Comparison of ENCODE assay signal across 14 cellular contexts in the genomic region with DNA sequence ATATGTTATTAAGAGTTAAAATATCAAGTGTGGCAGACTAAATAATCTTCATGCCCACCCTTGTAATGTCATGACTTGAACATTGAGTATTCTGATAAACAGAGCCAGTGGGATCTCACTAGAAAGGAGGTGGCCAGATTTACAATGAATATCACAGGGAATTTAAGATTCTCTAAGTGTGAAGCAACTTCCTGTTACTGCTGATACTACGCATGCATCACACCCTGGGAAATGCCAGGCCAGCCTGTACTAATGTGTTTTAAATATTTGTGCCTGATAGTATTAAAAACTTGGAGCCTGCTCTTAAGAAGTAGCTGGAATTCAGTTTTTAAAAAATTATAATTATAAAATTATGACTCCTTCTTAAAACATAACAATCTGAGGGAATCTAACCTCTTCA.
A peak's percentile ranks its signal among the peaks of the same experiment; 100 is the strongest.
DNase-seq lines count a peak whose midpoint lies in the region; ATAC-seq lines count a peak whose summit lies in the region.
"Had no signal": no experiment of that assay in that cellular context is flagged by ENCODE, and none has a peak within 500 bp of the region (broad histone marks: within the 10 kb centered on the region; RNA-seq: fewer than 3 reads in every experiment).

No MANE protein-coding gene starts in this region.

- H3K4me1 Mint-ChIP-seq in T-helper 2 cell treated with Interferon-gamma antibody and Interleukin-4, amounts not matched to agents 5 μg/mL and 100 μg/mL, for 36 hours (ENCODE audit: low read depth) = peaks cover 13% of the 10 kb centered on the region
- H3K4me1 Mint-ChIP-seq: GM23338 had no signal

- H3K36me3 Mint-ChIP-seq in T-helper 2 cell treated with Interferon-gamma antibody and Interleukin-4, amounts not matched to agents 5 μg/mL and 100 μg/mL, for 36 hours (ENCODE audit: low read depth) = no peaks in the 10 kb centered on the region
- H3K36me3 Mint-ChIP-seq: activated naive CD8-positive, alpha-beta T cell; stimulated activated effector memory CD8-positive, alpha-beta T cell treated with anti-CD3 and anti-CD28 coated beads, Interleukin-12 subunit alpha, Interleukin-12 subunit beta, amount 100 ng/mL, for 72 hours had no signal

- no peaks in the 10 kb centered on the region for H3K9me3 Mint-ChIP-seq in T-helper 2 cell treated with Interferon-gamma antibody and Interleukin-4, amounts not matched to agents 5 μg/mL and 100 μg/mL, for 36 hours
- H3K9me3 Mint-ChIP-seq: GM23338; stimulated activated effector memory CD8-positive, alpha-beta T cell treated with anti-CD3 and anti-CD28 coated beads, Interleukin-12 subunit alpha, Interleukin-12 subunit beta, amount 100 ng/mL, for 72 hours had no signal

- H3K4me3 Mint-ChIP-seq in T-helper 2 cell treated with Interferon-gamma antibody and Interleukin-4, amounts not matched to agents 5 μg/mL and 100 μg/mL, for 36 hours = no peak overlapping the region
- H3K4me3 Mint-ChIP-seq: activated CD4-positive, alpha-beta T cell treated with anti-CD3 and anti-CD28 coated beads for 36 hours; activated naive CD8-positive, alpha-beta T cell; GM23338; stimulated activated effector memory CD8-positive, alpha-beta T cell treated with anti-CD3 and anti-CD28 coated beads, Interleukin-12 subunit alpha, Interleukin-12 subunit beta, amount 100 ng/mL, for 72 hours had no signal

- peak; percentile 86 for DNase-seq in ELR (ENCODE audit: low read depth)
- peak; percentile 30 for DNase-seq in RKO (ENCODE audit: low spot score)
- peak; percentile 77 for DNase-seq in fibroblast of gingiva (ENCODE audit: low read depth)
- peak; percentile 84 for DNase-seq in non-pigmented ciliary epithelial cell (ENCODE audit: low read depth)
- DNase-seq in G401 (ENCODE audit: low spot score) = no peak
- no peak for DNase-seq in retina
- DNase-seq in T-helper 2 cell treated with Interferon-gamma antibody and Interleukin-4, amounts not matched to agents 5 μg/mL and 100 μg/mL, for 36 hours (ENCODE audit: low spot score) = no peak
- DNase-seq: activated CD4-positive, alpha-beta T cell treated with anti-CD3 and anti-CD28 coated beads for 36 hours; DMS53; NCI-H1694 treated with DMSO at 0.1 percent for 48 hours had no signal

- no peak for ATAC-seq in GM18502 (IDR thresholded peaks at IDR 0.05; ENCODE audit: poor library complexity, unreplicated experiment)
- ATAC-seq: activated CD4-positive, alpha-beta T cell treated with anti-CD3 and anti-CD28 coated beads for 36 hours; GM23338; stimulated activated effector memory CD8-positive, alpha-beta T cell treated with anti-CD3 and anti-CD28 coated beads, Interleukin-12 subunit alpha, Interleukin-12 subunit beta, amount 100 ng/mL, for 72 hours had no signal

- in situ Hi-C loops in G401 (cut with HindIII; ENCODE audit: low sequenced_read_pairs) = no loop called here

- H3K27me3 Mint-ChIP-seq in T-helper 2 cell treated with Interferon-gamma antibody and Interleukin-4, amounts not matched to agents 5 μg/mL and 100 μg/mL, for 36 hours (ENCODE audit: low read depth) = no peaks in the 10 kb centered on the region
- H3K27me3 Mint-ChIP-seq: activated CD4-positive, alpha-beta T cell treated with anti-CD3 and anti-CD28 coated beads for 36 hours; activated naive CD8-positive, alpha-beta T cell had no signal

- no peak overlapping the region for H3K27ac Mint-ChIP-seq in T-helper 2 cell treated with Interferon-gamma antibody and Interleukin-4, amounts not matched to agents 5 μg/mL and 100 μg/mL, for 36 hours
- H3K27ac Mint-ChIP-seq: activated CD4-positive, alpha-beta T cell treated with anti-CD3 and anti-CD28 coated beads for 36 hours; activated naive CD8-positive, alpha-beta T cell; GM23338; stimulated activated effector memory CD8-positive, alpha-beta T cell treated with anti-CD3 and anti-CD28 coated beads, Interleukin-12 subunit alpha, Interleukin-12 subunit beta, amount 100 ng/mL, for 72 hours had no signal

Comparison
In these comparisons a context has a peak if more than half of its experiments do, and no peak if none do; other contexts are left out.
1. DNase-seq: peak in ELR (single experiment), RKO (single experiment), fibroblast of gingiva (single experiment) and non-pigmented ciliary epithelial cell (single experiment); none in G401 (single experiment), retina (single experiment) and T-helper 2 cell treated with Interferon-gamma antibody and Interleukin-4, amounts not matched to agents 5 μg/mL and 100 μg/mL, for 36 hours (single experiment).